ENCODE assay signal across 7 cellular contexts in genomic region chr20:17611540-17612286, GRCh38. TPM values are rescaled to one million over a fixed set of nuclear protein-coding genes. Genes with fewer than 3 reads are reported as not detected.
DNase-seq lines count a peak whose midpoint lies in the region; ATAC-seq and TF ChIP-seq lines count a peak whose summit lies in the region.

No MANE protein-coding gene starts in this region.

- H3K27me3 ChIP-seq in H9 (ENCODE audit: insufficient read depth, low read length) (no peaks in the 10 kb centered on the region), suprapubic skin (no peaks in the 10 kb centered on the region)

- no peaks in the 10 kb centered on the region for H3K9me3 ChIP-seq in H9 (ENCODE audit: control insufficient read depth, low read depth, low read length)
- H3K9me3 ChIP-seq in suprapubic skin, result no peaks in the 10 kb centered on the region

- H3T11ph ChIP-seq in H9 (ENCODE audit: low read length), result no peak overlapping the region

- TF ChIP-seq POLR2A in suprapubic skin (IDR thresholded peaks at IDR 0.05), result no peak

- peaks cover 35% of the 10 kb centered on the region for H3K36me3 ChIP-seq in suprapubic skin

- H2BK120ac ChIP-seq in H9 (ENCODE audit: low read depth, low read length, poor library complexity, severe bottlenecking), result no peak overlapping the region

- H3K27ac Mint-ChIP-seq in H9, result peak overlapping the region in 1 of 3 experiments; percentile 96; a peak in 2 of 7 replicates
- H3K27ac Mint-ChIP-seq in activated T-cell treated with anti-CD3 and anti-CD28 coated beads, Interleukin-2, amount 50 U/mL, for 72 hours, result no peak overlapping the region

- no peak for ATAC-seq in activated T-cell treated with anti-CD3 and anti-CD28 coated beads, Interleukin-2, amount 50 U/mL, for 72 hours (replicated peaks in 1 of 2)
- ATAC-seq in HG03469 (IDR thresholded peaks at IDR 0.05; ENCODE audit: unreplicated experiment), result no peak

- H3K4me1 ChIP-seq in H9 (ENCODE audit: insufficient read depth, low read length) (no peaks in the 10 kb centered on the region; the same call in 1 of the 2 replicates), suprapubic skin (peaks cover 48% of the 10 kb centered on the region)

- no peak overlapping the region for H3K4me3 Mint-ChIP-seq in H9
- peak overlapping the region; percentile 18 to 43 for H3K4me3 Mint-ChIP-seq in activated T-cell treated with anti-CD3 and anti-CD28 coated beads, Interleukin-2, amount 50 U/mL, for 72 hours

- no peak overlapping the region for H3K4me2 ChIP-seq in H9 (ENCODE audit: insufficient read depth, insufficient read length, low read length)

- DNase-seq in H9 (peak; percentile 67), hepatic stellate cell (ENCODE audit: low spot score) (peak; percentile 33), suprapubic skin (ENCODE audit: low spot score in 2 of 2) (peak in 1 of 2 donors; percentile 69), hypothalamus (lab: John Stamatoyannopoulos, UW) (no peak), DMS114 treated with DMSO at 0.1 percent for 48 hours (lab: John Stamatoyannopoulos, UW; ENCODE audit: unreplicated experiment) (no peak)
- DNase-seq in activated T-cell treated with anti-CD3 and anti-CD28 coated beads, Interleukin-2, amount 50 U/mL, for 72 hours, result peak; percentile 23 to 44

- no peak for TF ChIP-seq EP300 in suprapubic skin (IDR thresholded peaks at IDR 0.05)

- H2BK12ac ChIP-seq in H9 (ENCODE audit: insufficient read length, low read depth, low read length), result no peak overlapping the region

- H4K20me1 ChIP-seq in H9 (ENCODE audit: control insufficient read depth, insufficient read depth, insufficient read length), result no peaks in the 10 kb centered on the region

- no peaks in the 10 kb centered on the region for H3K23me2 ChIP-seq in H9 (ENCODE audit: insufficient read length, low read depth, low read length, poor library complexity, severe bottlenecking)

- no peak overlapping the region for H3K9ac ChIP-seq in H9 (ENCODE audit: extremely low read depth, insufficient read length, low read length)

- peaks cover under 1 to 15% (median 5%) of the 10 kb centered on the region in 3 experiments; a peak in 6 of 7 replicates for H3K36me3 Mint-ChIP-seq in H9 (ENCODE audit: insufficient read depth in 1 of 3, low read depth in 3 of 3)
- H3K36me3 Mint-ChIP-seq in activated T-cell treated with anti-CD3 and anti-CD28 coated beads, Interleukin-2, amount 50 U/mL, for 72 hours (ENCODE audit: insufficient read depth in 2 of 2), result peaks cover 0 to 4% of the 10 kb centered on the region in 2 donors

- no peaks in the 10 kb centered on the region for H3K79me2 ChIP-seq in H9 (ENCODE audit: insufficient read depth, low read length)

- no peak overlapping the region for H2BK5ac ChIP-seq in H9 (ENCODE audit: insufficient read length, low read length)

- no peak overlapping the region for H3K23ac ChIP-seq in H9 (ENCODE audit: insufficient read length, low read depth, low read length)

- no peaks in the 10 kb centered on the region for H3K79me1 ChIP-seq in H9 (ENCODE audit: insufficient read depth, low read depth, low read length, poor library complexity, severe bottlenecking)

- H4K5ac ChIP-seq in H9 (ENCODE audit: insufficient read length, low read depth, low read length), result no peak overlapping the region

- no peaks in the 10 kb centered on the region; the same call in 1 of the 2 replicates for H3K27me3 Mint-ChIP-seq in H9 (ENCODE audit: low read depth)
- no peaks in the 10 kb centered on the region for H3K27me3 Mint-ChIP-seq in activated T-cell treated with anti-CD3 and anti-CD28 coated beads, Interleukin-2, amount 50 U/mL, for 72 hours (ENCODE audit: low read depth)

- no peak overlapping the region for H4K8ac ChIP-seq in H9 (replicated peaks; ENCODE audit: insufficient read length, low read depth, low read length)

- H3K14ac ChIP-seq in H9 (ENCODE audit: insufficient read depth, low read length), result no peak overlapping the region

- H2BK15ac ChIP-seq in H9 (ENCODE audit: low read depth, low read length), result no peak overlapping the region

- no peak overlapping the region for H3K18ac ChIP-seq in H9 (ENCODE audit: insufficient read length, low read depth, low read length)

- H2AK5ac ChIP-seq in H9 (ENCODE audit: insufficient read length, low read length), result no peak overlapping the region

- H3K56ac ChIP-seq in H9 (ENCODE audit: insufficient read length, low read depth, low read length), result no peak overlapping the region

- H2BK20ac ChIP-seq in H9 (ENCODE audit: low read depth, low read length, poor library complexity, severe bottlenecking), result no peak overlapping the region

- H3K4me1 Mint-ChIP-seq in H9, result peaks cover 7 to 12% of the 10 kb centered on the region in 2 experiments
- peaks cover 32% of the 10 kb centered on the region for H3K4me1 Mint-ChIP-seq in activated T-cell treated with anti-CD3 and anti-CD28 coated beads, Interleukin-2, amount 50 U/mL, for 72 hours (ENCODE audit: low read depth)

- TF ChIP-seq CTCF in H9 (conservative IDR thresholded peaks at IDR 0.05), result peak; percentile 39; the same call in 1 of the 3 replicates
- peak in 1 of 2 donors; percentile 52 for TF ChIP-seq CTCF in suprapubic skin (IDR thresholded peaks at IDR 0.05)

- H3K4ac ChIP-seq in H9 (ENCODE audit: low read depth, low read length), result no peak overlapping the region

- no peak overlapping the region for H3K4me3 ChIP-seq in suprapubic skin

- H3K9me3 Mint-ChIP-seq in H9, result no peaks in the 10 kb centered on the region
- H3K9me3 Mint-ChIP-seq in activated T-cell treated with anti-CD3 and anti-CD28 coated beads, Interleukin-2, amount 50 U/mL, for 72 hours, result no peaks in the 10 kb centered on the region

- H3K27ac ChIP-seq in H9 (ENCODE audit: insufficient read length, low read depth, low read length), result no peak overlapping the region
- peak overlapping the region; percentile 68 for H3K27ac ChIP-seq in suprapubic skin

- no peak overlapping the region for H4K91ac ChIP-seq in H9 (ENCODE audit: insufficient read length, low read depth, low read length)

- H2AFZ ChIP-seq in H9 (ENCODE audit: low read length), result no peak overlapping the region

- no CpG with 5 or more reads among the region's 26 CpGs for WGBS in H9 (ENCODE audit: extremely low coverage, insufficient read length, low lambda C conversion rate)
- WGBS in suprapubic skin, result 58% methylated on average over 12 of the region's 26 CpGs

RNA-seq across cellular contexts. Expression of gene DSTN, which starts 41.8 kb away (rescaled TPM):
- total RNA-seq in H9 (2021) (145 and 148 TPM in 2 replicates), suprapubic skin (100 to 1,000 TPM; 186 to 301 (median 258) TPM)
- 10 to 100 TPM; 62.8 to 70.4 TPM for total RNA-seq in activated T-cell treated with anti-CD3 and anti-CD28 coated beads, Interleukin-2, amount 50 U/mL, for 72 hours

Comparison
In these comparisons a context has a peak if more than half of its experiments do, and no peak if none do; other contexts are left out.
1. DNase-seq: peak in H9 (single experiment), activated T-cell treated with anti-CD3 and anti-CD28 coated beads, Interleukin-2, amount 50 U/mL, for 72 hours (2 of 2) and hepatic stellate cell (single experiment); none in hypothalamus (0 of 51) and DMS114 treated with DMSO at 0.1 percent for 48 hours (single experiment).
2. H3K4me3 Mint-ChIP-seq: peak in activated T-cell treated with anti-CD3 and anti-CD28 coated beads, Interleukin-2, amount 50 U/mL, for 72 hours (2 of 2); none in H9 (0 of 2).